Comparison of ENCODE assay signal across 1 cellular context in the genomic region with DNA sequence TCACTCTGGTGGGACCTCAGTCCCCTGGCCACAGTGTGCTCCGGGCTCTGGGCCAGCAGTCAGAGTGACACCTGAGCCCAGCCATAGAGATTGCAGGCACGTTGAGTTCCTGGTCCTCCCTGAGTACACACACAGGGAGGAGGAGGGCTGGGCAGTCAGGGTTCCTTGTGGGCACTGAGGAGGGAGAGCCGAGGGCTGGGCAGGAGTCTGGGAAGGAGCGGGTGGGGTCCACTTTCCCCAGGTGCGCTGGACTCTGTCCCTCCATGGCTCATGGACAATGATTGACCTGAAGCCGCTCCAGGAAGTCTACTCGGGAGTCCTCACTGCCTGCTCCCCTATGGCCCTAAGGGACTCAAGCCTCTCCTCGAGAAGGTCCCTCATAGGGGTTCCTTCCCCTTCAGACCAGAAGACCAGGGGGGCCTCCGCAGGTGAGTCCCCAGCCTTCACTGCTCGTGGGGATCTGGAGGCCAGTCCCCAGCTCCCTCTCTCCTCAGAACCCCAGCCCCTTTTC.
A peak's percentile ranks its signal among the peaks of the same experiment; 100 is the strongest.
TF ChIP-seq lines count a peak whose summit lies in the region.

No MANE protein-coding gene starts in this region.

TF ChIP-seq in HepG2, 621 proteins besides CTCF, POLR2A, EP300 and RAD21 (continued from another document and continues in another):
- TF ChIP-seq, protein P1, sequence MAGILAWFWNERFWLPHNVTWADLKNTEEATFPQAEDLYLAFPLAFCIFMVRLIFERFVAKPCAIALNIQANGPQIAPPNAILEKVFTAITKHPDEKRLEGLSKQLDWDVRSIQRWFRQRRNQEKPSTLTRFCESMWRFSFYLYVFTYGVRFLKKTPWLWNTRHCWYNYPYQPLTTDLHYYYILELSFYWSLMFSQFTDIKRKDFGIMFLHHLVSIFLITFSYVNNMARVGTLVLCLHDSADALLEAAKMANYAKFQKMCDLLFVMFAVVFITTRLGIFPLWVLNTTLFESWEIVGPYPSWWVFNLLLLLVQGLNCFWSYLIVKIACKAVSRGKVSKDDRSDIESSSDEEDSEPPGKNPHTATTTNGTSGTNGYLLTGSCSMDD (CRISPR knock-in tag; IDR thresholded peaks at IDR 0.05): no peak
- TF ChIP-seq, protein P2, sequence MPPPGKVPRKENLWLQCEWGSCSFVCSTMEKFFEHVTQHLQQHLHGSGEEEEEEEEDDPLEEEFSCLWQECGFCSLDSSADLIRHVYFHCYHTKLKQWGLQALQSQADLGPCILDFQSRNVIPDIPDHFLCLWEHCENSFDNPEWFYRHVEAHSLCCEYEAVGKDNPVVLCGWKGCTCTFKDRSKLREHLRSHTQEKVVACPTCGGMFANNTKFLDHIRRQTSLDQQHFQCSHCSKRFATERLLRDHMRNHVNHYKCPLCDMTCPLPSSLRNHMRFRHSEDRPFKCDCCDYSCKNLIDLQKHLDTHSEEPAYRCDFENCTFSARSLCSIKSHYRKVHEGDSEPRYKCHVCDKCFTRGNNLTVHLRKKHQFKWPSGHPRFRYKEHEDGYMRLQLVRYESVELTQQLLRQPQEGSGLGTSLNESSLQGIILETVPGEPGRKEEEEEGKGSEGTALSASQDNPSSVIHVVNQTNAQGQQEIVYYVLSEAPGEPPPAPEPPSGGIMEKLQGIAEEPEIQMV (CRISPR knock-in tag; IDR thresholded peaks at IDR 0.05; ENCODE audit: low read depth): peak; percentile 58; the same call in 1 of the 2 replicates
- TF ChIP-seq ZNF558 (CRISPR knock-in tag; IDR thresholded peaks at IDR 0.05; ENCODE audit: borderline replicate concordance): no peak
- TF ChIP-seq SRSF1 (optimal IDR thresholded peaks at IDR 0.05; ENCODE audit: low read depth, low read length): no peak
- peak; percentile 50 for TF ChIP-seq POLR2AphosphoS5 (IDR thresholded peaks at IDR 0.05; ENCODE audit: low read depth, low read length)
- TF ChIP-seq, protein P3, sequence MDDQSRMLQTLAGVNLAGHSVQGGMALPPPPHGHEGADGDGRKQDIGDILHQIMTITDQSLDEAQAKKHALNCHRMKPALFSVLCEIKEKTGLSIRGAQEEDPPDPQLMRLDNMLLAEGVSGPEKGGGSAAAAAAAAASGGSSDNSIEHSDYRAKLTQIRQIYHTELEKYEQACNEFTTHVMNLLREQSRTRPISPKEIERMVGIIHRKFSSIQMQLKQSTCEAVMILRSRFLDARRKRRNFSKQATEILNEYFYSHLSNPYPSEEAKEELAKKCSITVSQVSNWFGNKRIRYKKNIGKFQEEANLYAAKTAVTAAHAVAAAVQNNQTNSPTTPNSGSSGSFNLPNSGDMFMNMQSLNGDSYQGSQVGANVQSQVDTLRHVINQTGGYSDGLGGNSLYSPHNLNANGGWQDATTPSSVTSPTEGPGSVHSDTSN (CRISPR knock-in tag; IDR thresholded peaks at IDR 0.05; ENCODE audit: borderline replicate concordance): no peak
- TF ChIP-seq TBX2 (CRISPR knock-in tag; IDR thresholded peaks at IDR 0.05; ENCODE audit: borderline replicate concordance): peak; percentile 69; the same call in 1 of the 2 replicates
- TF ChIP-seq ZNF205 (CRISPR knock-in tag; IDR thresholded peaks at IDR 0.05): 0 out of 2 replicates have a peak, but pooled peaks have one; percentile 39
- no peak for TF ChIP-seq HOXA9 (CRISPR knock-in tag; IDR thresholded peaks at IDR 0.05; ENCODE audit: borderline replicate concordance)
- no peak for TF ChIP-seq NCOA5 (CRISPR knock-in tag; IDR thresholded peaks at IDR 0.05)
- TF ChIP-seq ZNF34 (CRISPR knock-in tag; IDR thresholded peaks at IDR 0.05; ENCODE audit: borderline replicate concordance): peak; percentile 94; the same call in 1 of the 2 replicates
- no peak for TF ChIP-seq DNMT1 (CRISPR knock-in tag; IDR thresholded peaks at IDR 0.05)
- TF ChIP-seq ZFP82 (CRISPR knock-in tag; IDR thresholded peaks at IDR 0.05; ENCODE audit: borderline replicate concordance): no peak
- TF ChIP-seq ZNF564 (CRISPR knock-in tag; IDR thresholded peaks at IDR 0.05): no peak
- TF ChIP-seq, protein P4, sequence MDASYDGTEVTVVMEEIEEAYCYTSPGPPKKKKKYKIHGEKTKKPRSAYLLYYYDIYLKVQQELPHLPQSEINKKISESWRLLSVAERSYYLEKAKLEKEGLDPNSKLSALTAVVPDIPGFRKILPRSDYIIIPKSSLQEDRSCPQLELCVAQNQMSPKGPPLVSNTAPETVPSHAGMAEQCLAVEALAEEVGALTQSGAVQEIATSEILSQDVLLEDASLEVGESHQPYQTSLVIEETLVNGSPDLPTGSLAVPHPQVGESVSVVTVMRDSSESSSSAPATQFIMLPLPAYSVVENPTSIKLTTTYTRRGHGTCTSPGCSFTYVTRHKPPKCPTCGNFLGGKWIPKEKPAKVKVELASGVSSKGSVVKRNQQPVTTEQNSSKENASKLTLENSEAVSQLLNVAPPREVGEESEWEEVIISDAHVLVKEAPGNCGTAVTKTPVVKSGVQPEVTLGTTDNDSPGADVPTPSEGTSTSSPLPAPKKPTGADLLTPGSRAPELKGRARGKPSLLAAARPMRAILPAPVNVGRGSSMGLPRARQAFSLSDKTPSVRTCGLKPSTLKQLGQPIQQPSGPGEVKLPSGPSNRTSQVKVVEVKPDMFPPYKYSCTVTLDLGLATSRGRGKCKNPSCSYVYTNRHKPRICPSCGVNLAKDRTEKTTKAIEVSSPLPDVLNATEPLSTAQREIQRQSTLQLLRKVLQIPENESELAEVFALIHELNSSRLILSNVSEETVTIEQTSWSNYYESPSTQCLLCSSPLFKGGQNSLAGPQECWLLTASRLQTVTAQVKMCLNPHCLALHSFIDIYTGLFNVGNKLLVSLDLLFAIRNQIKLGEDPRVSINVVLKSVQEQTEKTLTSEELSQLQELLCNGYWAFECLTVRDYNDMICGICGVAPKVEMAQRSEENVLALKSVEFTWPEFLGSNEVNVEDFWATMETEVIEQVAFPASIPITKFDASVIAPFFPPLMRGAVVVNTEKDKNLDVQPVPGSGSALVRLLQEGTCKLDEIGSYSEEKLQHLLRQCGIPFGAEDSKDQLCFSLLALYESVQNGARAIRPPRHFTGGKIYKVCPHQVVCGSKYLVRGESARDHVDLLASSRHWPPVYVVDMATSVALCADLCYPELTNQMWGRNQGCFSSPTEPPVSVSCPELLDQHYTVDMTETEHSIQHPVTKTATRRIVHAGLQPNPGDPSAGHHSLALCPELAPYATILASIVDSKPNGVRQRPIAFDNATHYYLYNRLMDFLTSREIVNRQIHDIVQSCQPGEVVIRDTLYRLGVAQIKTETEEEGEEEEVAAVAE (CRISPR knock-in tag; IDR thresholded peaks at IDR 0.05; ENCODE audit: borderline replicate concordance): peak; percentile 27; the same call in 1 of the 2 replicates
- no peak for TF ChIP-seq GTF2F1 (IDR thresholded peaks at IDR 0.05; ENCODE audit: low read length)
- TF ChIP-seq ZSCAN29 (CRISPR knock-in tag; conservative IDR thresholded peaks at IDR 0.05): peak; percentile 70; the same call in 1 of the 2 replicates
- TF ChIP-seq SOX6 (IDR thresholded peaks at IDR 0.05): no peak
- TF ChIP-seq SOX6 (CRISPR knock-in tag; IDR thresholded peaks at IDR 0.05): peak; percentile 44
- TF ChIP-seq MIER3 (CRISPR knock-in tag; IDR thresholded peaks at IDR 0.05; ENCODE audit: borderline replicate concordance): peak; percentile 31; the same call in 1 of the 2 replicates
- TF ChIP-seq ISX (CRISPR knock-in tag; conservative IDR thresholded peaks at IDR 0.05): no peak
- TF ChIP-seq ZNF33B (CRISPR knock-in tag; IDR thresholded peaks at IDR 0.05): no peak
- no peak for TF ChIP-seq ZNF256 (CRISPR knock-in tag; conservative IDR thresholded peaks at IDR 0.05)
- no peak for TF ChIP-seq BRD4 (CRISPR knock-in tag; IDR thresholded peaks at IDR 0.05)
- TF ChIP-seq CHD4 (IDR thresholded peaks at IDR 0.05; ENCODE audit: borderline replicate concordance, low read length): no peak
- TF ChIP-seq U2AF1 (optimal IDR thresholded peaks at IDR 0.05; ENCODE audit: low read depth, low read length): no peak
- TF ChIP-seq GATAD2A (CRISPR knock-in tag; IDR thresholded peaks at IDR 0.05): peak; percentile 74; the same call in 1 of the 2 replicates
- no peak for TF ChIP-seq ZNF10 (CRISPR knock-in tag; IDR thresholded peaks at IDR 0.05; ENCODE audit: borderline replicate concordance, low read depth)
- no peak for TF ChIP-seq SPEN (CRISPR knock-in tag; IDR thresholded peaks at IDR 0.05; ENCODE audit: low read depth)
- TF ChIP-seq SMYD3 (CRISPR knock-in tag; IDR thresholded peaks at IDR 0.05): no peak
- TF ChIP-seq, protein P5, sequence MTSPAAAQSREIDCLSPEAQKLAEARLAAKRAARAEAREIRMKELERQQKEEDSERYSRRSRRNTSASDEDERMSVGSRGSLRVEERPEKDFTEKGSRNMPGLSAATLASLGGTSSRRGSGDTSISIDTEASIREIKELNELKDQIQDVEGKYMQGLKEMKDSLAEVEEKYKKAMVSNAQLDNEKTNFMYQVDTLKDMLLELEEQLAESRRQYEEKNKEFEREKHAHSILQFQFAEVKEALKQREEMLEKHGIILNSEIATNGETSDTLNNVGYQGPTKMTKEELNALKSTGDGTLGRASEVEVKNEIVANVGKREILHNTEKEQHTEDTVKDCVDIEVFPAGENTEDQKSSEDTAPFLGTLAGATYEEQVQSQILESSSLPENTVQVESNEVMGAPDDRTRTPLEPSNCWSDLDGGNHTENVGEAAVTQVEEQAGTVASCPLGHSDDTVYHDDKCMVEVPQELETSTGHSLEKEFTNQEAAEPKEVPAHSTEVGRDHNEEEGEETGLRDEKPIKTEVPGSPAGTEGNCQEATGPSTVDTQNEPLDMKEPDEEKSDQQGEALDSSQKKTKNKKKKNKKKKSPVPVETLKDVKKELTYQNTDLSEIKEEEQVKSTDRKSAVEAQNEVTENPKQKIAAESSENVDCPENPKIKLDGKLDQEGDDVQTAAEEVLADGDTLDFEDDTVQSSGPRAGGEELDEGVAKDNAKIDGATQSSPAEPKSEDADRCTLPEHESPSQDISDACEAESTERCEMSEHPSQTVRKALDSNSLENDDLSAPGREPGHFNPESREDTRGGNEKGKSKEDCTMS (CRISPR knock-in tag; conservative IDR thresholded peaks at IDR 0.05): no peak
- TF ChIP-seq FIP1L1 (IDR thresholded peaks at IDR 0.05; ENCODE audit: borderline replicate concordance, insufficient read depth, low read depth, low read length): no peak
- no peak for TF ChIP-seq HNRNPLL (IDR thresholded peaks at IDR 0.05; ENCODE audit: low read depth, low read length, poor library complexity, severe bottlenecking)
- TF ChIP-seq ZBTB21 (CRISPR knock-in tag; IDR thresholded peaks at IDR 0.05): no peak
- TF ChIP-seq, protein P6, sequence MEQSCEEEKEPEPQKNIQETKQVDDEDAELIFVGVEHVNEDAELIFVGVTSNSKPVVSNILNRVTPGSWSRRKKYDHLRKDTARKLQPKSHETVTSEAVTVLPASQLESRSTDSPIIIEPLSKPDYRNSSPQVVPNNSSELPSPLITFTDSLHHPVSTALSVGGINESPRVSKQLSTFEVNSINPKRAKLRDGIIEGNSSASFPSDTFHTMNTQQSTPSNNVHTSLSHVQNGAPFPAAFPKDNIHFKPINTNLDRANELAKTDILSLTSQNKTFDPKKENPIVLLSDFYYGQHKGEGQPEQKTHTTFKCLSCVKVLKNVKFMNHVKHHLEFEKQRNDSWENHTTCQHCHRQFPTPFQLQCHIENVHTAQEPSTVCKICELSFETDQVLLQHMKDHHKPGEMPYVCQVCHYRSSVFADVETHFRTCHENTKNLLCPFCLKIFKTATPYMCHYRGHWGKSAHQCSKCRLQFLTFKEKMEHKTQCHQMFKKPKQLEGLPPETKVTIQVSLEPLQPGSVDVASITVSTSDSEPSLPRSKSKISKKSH (CRISPR knock-in tag; IDR thresholded peaks at IDR 0.05; ENCODE audit: borderline replicate concordance): no peak
- TF ChIP-seq, protein P7, sequence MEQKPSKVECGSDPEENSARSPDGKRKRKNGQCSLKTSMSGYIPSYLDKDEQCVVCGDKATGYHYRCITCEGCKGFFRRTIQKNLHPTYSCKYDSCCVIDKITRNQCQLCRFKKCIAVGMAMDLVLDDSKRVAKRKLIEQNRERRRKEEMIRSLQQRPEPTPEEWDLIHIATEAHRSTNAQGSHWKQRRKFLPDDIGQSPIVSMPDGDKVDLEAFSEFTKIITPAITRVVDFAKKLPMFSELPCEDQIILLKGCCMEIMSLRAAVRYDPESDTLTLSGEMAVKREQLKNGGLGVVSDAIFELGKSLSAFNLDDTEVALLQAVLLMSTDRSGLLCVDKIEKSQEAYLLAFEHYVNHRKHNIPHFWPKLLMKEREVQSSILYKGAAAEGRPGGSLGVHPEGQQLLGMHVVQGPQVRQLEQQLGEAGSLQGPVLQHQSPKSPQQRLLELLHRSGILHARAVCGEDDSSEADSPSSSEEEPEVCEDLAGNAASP (CRISPR knock-in tag; IDR thresholded peaks at IDR 0.05; ENCODE audit: borderline replicate concordance): peak; percentile 37; the same call in 1 of the 2 replicates
- no peak for TF ChIP-seq ZNF660 (CRISPR knock-in tag; IDR thresholded peaks at IDR 0.05; ENCODE audit: borderline replicate concordance, low read depth)
- no peak for TF ChIP-seq TCF12 (IDR thresholded peaks at IDR 0.05)
- no peak for TF ChIP-seq TCF12 (CRISPR knock-in tag; IDR thresholded peaks at IDR 0.05)
- TF ChIP-seq NFE2L2 (IDR thresholded peaks at IDR 0.05; ENCODE audit: low read length): no peak
- no peak for TF ChIP-seq KLF12 (CRISPR knock-in tag; IDR thresholded peaks at IDR 0.05; ENCODE audit: borderline replicate concordance)
- no peak for TF ChIP-seq TGIF2 (CRISPR knock-in tag; IDR thresholded peaks at IDR 0.05)
- TF ChIP-seq ZNF543 (CRISPR knock-in tag; IDR thresholded peaks at IDR 0.05): peak; percentile 84; the same call in 1 of the 2 replicates
- no peak for TF ChIP-seq ZSCAN31 (CRISPR knock-in tag; IDR thresholded peaks at IDR 0.05; ENCODE audit: low read depth)
- TF ChIP-seq NCOA2 (CRISPR knock-in tag; IDR thresholded peaks at IDR 0.05): no peak
- no peak for TF ChIP-seq ZNF550 (CRISPR knock-in tag; IDR thresholded peaks at IDR 0.05; ENCODE audit: borderline replicate concordance)
- TF ChIP-seq ZNF790 (CRISPR knock-in tag; IDR thresholded peaks at IDR 0.05; ENCODE audit: borderline replicate concordance): no peak
- TF ChIP-seq MTA1 (CRISPR knock-in tag; IDR thresholded peaks at IDR 0.05; ENCODE audit: borderline replicate concordance): peak; percentile 79; the same call in 1 of the 2 replicates
- no peak for TF ChIP-seq ZFP36L1 (CRISPR knock-in tag; IDR thresholded peaks at IDR 0.05)
